ENCODE assay signal across 34 cellular contexts in genomic region chr3:135453333-135453732, GRCh38.
"Had no signal": no experiment of that assay in that cellular context is flagged by ENCODE, and none has a peak within 500 bp of the region (broad histone marks: within the 10 kb centered on the region; RNA-seq: fewer than 3 reads in every experiment).

No MANE protein-coding gene starts in this region.

- DNase-seq: activated CD4-positive, alpha-beta memory T cell treated with anti-CD3 and anti-CD28 coated beads for 36 hours; activated CD4-positive, alpha-beta T cell treated with anti-CD3 and anti-CD28 coated beads for 36 hours; activated CD4-positive, alpha-beta T cell treated with anti-CD3 and anti-CD28 coated beads, Interleukin-2, amount 10 ng/mL, durations not matched to agents 24 days and 14 days; activated CD4-positive, CD25-positive, alpha-beta regulatory T cell; activated CD4-positive, CD25-positive, alpha-beta regulatory T cell treated with anti-CD3 and anti-CD28 coated beads, Interleukin-2, amount 50 U/mL, for 72 hours; activated CD8-positive, alpha-beta memory T cell treated with anti-CD3 and anti-CD28 coated beads, Interleukin-2, amount 10 ng/mL, durations not matched to agents 7 days and 5 days; activated CD8-positive, alpha-beta memory T cell treated with anti-CD3 and anti-CD28 coated beads, Interleukin-2, amount 50 U/mL, for 4 hours; activated CD8-positive, alpha-beta T cell treated with anti-CD3 and anti-CD28 coated beads, Interleukin-2, amount 10 ng/mL, durations not matched to agents 7 days and 5 days; activated effector memory CD4-positive, alpha-beta T cell treated with anti-CD3 and anti-CD28 coated beads, Interleukin-2, amount 50 U/mL, for 16 hours; activated naive CD4-positive, alpha-beta T cell treated with anti-CD3 and anti-CD28 coated beads for 36 hours; activated naive CD8-positive, alpha-beta T cell treated with anti-CD3 and anti-CD28 coated beads for 36 hours; activated naive CD8-positive, alpha-beta T cell treated with anti-CD3 and anti-CD28 coated beads, Interleukin-2, amount 50 U/mL, for 24 hours; activated T-cell treated with anti-CD3 and anti-CD28 coated beads, Interleukin-2, amount 50 U/mL, for 1 hour; activated T-cell treated with anti-CD3 and anti-CD28 coated beads, Interleukin-2, amount 50 U/mL, for 48 hours; adrenal gland; amygdala; aorta; body of pancreas; caudate nucleus; cortex of kidney; dermis blood vessel endothelial cell; effector CD4-positive, alpha-beta T cell; effector memory CD8-positive, alpha-beta T cell; erythroblast; esophagus squamous epithelium; foreskin melanocyte; heart right ventricle; T-helper 17 cell; T1000 had no signal

- H3K4me3 ChIP-seq: adrenal gland, body of pancreas, esophagus squamous epithelium, gastroesophageal sphincter, heart right ventricle had no signal

- H3K4me3 Mint-ChIP-seq: activated CD4-positive, alpha-beta memory T cell treated with anti-CD3 and anti-CD28 coated beads for 36 hours; activated CD4-positive, alpha-beta T cell treated with anti-CD3 and anti-CD28 coated beads for 36 hours; activated CD4-positive, alpha-beta T cell treated with anti-CD3 and anti-CD28 coated beads, Interleukin-2, amount 10 ng/mL, durations not matched to agents 24 days and 14 days; activated CD8-positive, alpha-beta memory T cell treated with anti-CD3 and anti-CD28 coated beads, Interleukin-2, amount 10 ng/mL, durations not matched to agents 7 days and 5 days; activated CD8-positive, alpha-beta T cell treated with anti-CD3 and anti-CD28 coated beads, Interleukin-2, amount 10 ng/mL, durations not matched to agents 7 days and 5 days; activated naive CD4-positive, alpha-beta T cell treated with anti-CD3 and anti-CD28 coated beads for 36 hours; activated naive CD4-positive, alpha-beta T cell treated with anti-CD3 and anti-CD28 coated beads, Interleukin-2, amount 50 U/mL, for 24 hours; activated naive CD8-positive, alpha-beta T cell treated with anti-CD3 and anti-CD28 coated beads for 36 hours; activated naive CD8-positive, alpha-beta T cell treated with anti-CD3 and anti-CD28 coated beads, Interleukin-2, amount 50 U/mL, for 24 hours; activated T-helper 1 cell treated with anti-CD3 and anti-CD28 coated beads, Interleukin-12 subunit alpha, Interleukin-12 subunit beta, Interleukin-2, Interleukin-4 antibody, amounts not matched to agents 30 ng/mL and 10 ng/mL and 1 ng/mL, durations not matched to agents 14 hours and 24 hours and 36 hours; effector memory CD8-positive, alpha-beta T cell; T-helper 17 cell; T-helper 2 cell treated with Interferon-gamma antibody and Interleukin-4, amounts not matched to agents 5 μg/mL and 100 μg/mL, for 36 hours had no signal

- H3K27ac Mint-ChIP-seq: activated CD4-positive, alpha-beta memory T cell treated with anti-CD3 and anti-CD28 coated beads for 36 hours; activated CD4-positive, alpha-beta T cell treated with anti-CD3 and anti-CD28 coated beads for 36 hours; activated CD4-positive, alpha-beta T cell treated with anti-CD3 and anti-CD28 coated beads, Interleukin-2, amount 10 ng/mL, durations not matched to agents 24 days and 14 days; activated CD8-positive, alpha-beta memory T cell treated with anti-CD3 and anti-CD28 coated beads, Interleukin-2, amount 10 ng/mL, durations not matched to agents 7 days and 5 days; activated CD8-positive, alpha-beta T cell treated with anti-CD3 and anti-CD28 coated beads, Interleukin-2, amount 10 ng/mL, durations not matched to agents 7 days and 5 days; activated naive CD4-positive, alpha-beta T cell treated with anti-CD3 and anti-CD28 coated beads for 36 hours; activated naive CD4-positive, alpha-beta T cell treated with anti-CD3 and anti-CD28 coated beads, Interleukin-2, amount 50 U/mL, for 24 hours; activated naive CD8-positive, alpha-beta T cell treated with anti-CD3 and anti-CD28 coated beads for 36 hours; activated naive CD8-positive, alpha-beta T cell treated with anti-CD3 and anti-CD28 coated beads, Interleukin-2, amount 50 U/mL, for 24 hours; activated T-helper 1 cell treated with anti-CD3 and anti-CD28 coated beads, Interleukin-12 subunit alpha, Interleukin-12 subunit beta, Interleukin-2, Interleukin-4 antibody, amounts not matched to agents 30 ng/mL and 10 ng/mL and 1 ng/mL, durations not matched to agents 14 hours and 24 hours and 36 hours; activated T-helper 2 cell treated with anti-CD3 and anti-CD28 coated beads, Interferon-gamma antibody, Interleukin-2, Interleukin-4, amounts not matched to agents 10 μg/mL and 5 μg/mL and 100 μg/mL, durations not matched to agents 14 hours and 24 hours and 36 hours; effector memory CD8-positive, alpha-beta T cell; T-helper 17 cell; T-helper 2 cell treated with Interferon-gamma antibody and Interleukin-4, amounts not matched to agents 5 μg/mL and 100 μg/mL, for 36 hours had no signal

- H3K36me3 ChIP-seq: adrenal gland, esophagus squamous epithelium, gastroesophageal sphincter, heart right ventricle had no signal

- H3K27me3 Mint-ChIP-seq: activated CD4-positive, alpha-beta memory T cell treated with anti-CD3 and anti-CD28 coated beads for 36 hours; activated CD4-positive, alpha-beta T cell treated with anti-CD3 and anti-CD28 coated beads for 36 hours; activated CD4-positive, alpha-beta T cell treated with anti-CD3 and anti-CD28 coated beads, Interleukin-2, amount 10 ng/mL, durations not matched to agents 24 days and 14 days; activated CD8-positive, alpha-beta memory T cell treated with anti-CD3 and anti-CD28 coated beads, Interleukin-2, amount 10 ng/mL, durations not matched to agents 7 days and 5 days; activated naive CD8-positive, alpha-beta T cell treated with anti-CD3 and anti-CD28 coated beads for 36 hours; effector memory CD8-positive, alpha-beta T cell; T-helper 17 cell had no signal

- H3K4me1 Mint-ChIP-seq: activated CD4-positive, alpha-beta T cell treated with anti-CD3 and anti-CD28 coated beads for 36 hours; activated CD4-positive, alpha-beta T cell treated with anti-CD3 and anti-CD28 coated beads, Interleukin-2, amount 10 ng/mL, durations not matched to agents 24 days and 14 days; activated CD8-positive, alpha-beta memory T cell treated with anti-CD3 and anti-CD28 coated beads, Interleukin-2, amount 10 ng/mL, durations not matched to agents 7 days and 5 days; activated naive CD4-positive, alpha-beta T cell treated with anti-CD3 and anti-CD28 coated beads, Interleukin-2, amount 50 U/mL, for 24 hours; activated naive CD8-positive, alpha-beta T cell treated with anti-CD3 and anti-CD28 coated beads for 36 hours; activated naive CD8-positive, alpha-beta T cell treated with anti-CD3 and anti-CD28 coated beads, Interleukin-2, amount 50 U/mL, for 24 hours; T-helper 17 cell had no signal

- H3K4me1 ChIP-seq: adrenal gland, body of pancreas, esophagus squamous epithelium, gastroesophageal sphincter, heart right ventricle had no signal

- H3K27me3 ChIP-seq: adrenal gland, body of pancreas had no signal

- H3K9me3 Mint-ChIP-seq: activated CD4-positive, alpha-beta memory T cell treated with anti-CD3 and anti-CD28 coated beads for 36 hours; activated naive CD4-positive, alpha-beta T cell treated with anti-CD3 and anti-CD28 coated beads for 36 hours; activated naive CD4-positive, alpha-beta T cell treated with anti-CD3 and anti-CD28 coated beads, Interleukin-2, amount 50 U/mL, for 24 hours; activated naive CD8-positive, alpha-beta T cell treated with anti-CD3 and anti-CD28 coated beads for 36 hours; activated T-helper 1 cell treated with anti-CD3 and anti-CD28 coated beads, Interleukin-12 subunit alpha, Interleukin-12 subunit beta, Interleukin-2, Interleukin-4 antibody, amounts not matched to agents 30 ng/mL and 10 ng/mL and 1 ng/mL, durations not matched to agents 14 hours and 24 hours and 36 hours; activated T-helper 2 cell treated with anti-CD3 and anti-CD28 coated beads, Interferon-gamma antibody, Interleukin-2, Interleukin-4, amounts not matched to agents 10 μg/mL and 5 μg/mL and 100 μg/mL, durations not matched to agents 14 hours and 24 hours and 36 hours; T-helper 2 cell treated with Interferon-gamma antibody and Interleukin-4, amounts not matched to agents 5 μg/mL and 100 μg/mL, for 36 hours had no signal

- H3K9me3 ChIP-seq: adrenal gland, body of pancreas, esophagus squamous epithelium, gastroesophageal sphincter, heart right ventricle had no signal

- H3K27ac ChIP-seq: adrenal gland, body of pancreas, esophagus squamous epithelium, gastroesophageal sphincter, heart right ventricle had no signal

- H3K36me3 Mint-ChIP-seq: activated CD4-positive, alpha-beta memory T cell treated with anti-CD3 and anti-CD28 coated beads for 36 hours; activated CD8-positive, alpha-beta memory T cell treated with anti-CD3 and anti-CD28 coated beads, Interleukin-2, amount 10 ng/mL, durations not matched to agents 7 days and 5 days; activated naive CD4-positive, alpha-beta T cell treated with anti-CD3 and anti-CD28 coated beads, Interleukin-2, amount 50 U/mL, for 24 hours; activated naive CD8-positive, alpha-beta T cell treated with anti-CD3 and anti-CD28 coated beads for 36 hours had no signal
